17 cellular contexts compared by ENCODE assay signal in genomic region chr2:241743620-241744019, GRCh38. TPM values are rescaled to one million over a fixed set of nuclear protein-coding genes. Genes with fewer than 3 reads are reported as not detected.
DNase-seq lines count a peak whose midpoint lies in the region; ATAC-seq, FAIRE-seq and TF ChIP-seq lines count a peak whose summit lies in the region.
"Had no signal": no experiment of that assay in that cellular context is flagged by ENCODE, and none has a peak within 500 bp of the region (broad histone marks: within the 10 kb centered on the region; RNA-seq: fewer than 3 reads in every experiment).

No MANE protein-coding gene starts in this region.

- no peaks in the 10 kb centered on the region for H3K79me2 ChIP-seq in H1 (ENCODE audit: control insufficient read depth in 1 of 2, insufficient read depth in 2 of 2, low read length in 2 of 2)
- no peaks in the 10 kb centered on the region for H3K79me2 ChIP-seq in mesendoderm (ENCODE audit: control insufficient read depth, insufficient read depth, low read length)

- TF ChIP-seq POLR2A in H1 (IDR thresholded peaks at IDR 0.05; ENCODE audit: control extremely low read depth in 1 of 2, low read depth in 2 of 2, low read length in 2 of 2): no peak

- peak overlapping the region; percentile 12 for H3K4me3 Mint-ChIP-seq in natural killer cell treated with Interleukin-12 subunit alpha and Interleukin-12 subunit beta and Interleukin-15 and Interleukin-18, amount 100 ng/mL, for 72 hours
- H3K4me3 Mint-ChIP-seq: CD4-positive, alpha-beta memory T cell; GM23338; H9 had no signal

- peak in 2 of 3 donors; percentile 31 to 37 for DNase-seq in right cardiac atrium
- no peak for DNase-seq in heart right ventricle
- DNase-seq in H1 (ENCODE audit: low read depth in 1 of 2, low spot score in 2 of 2): no peak
- no peak for DNase-seq in natural killer cell treated with Interleukin-12 subunit alpha and Interleukin-12 subunit beta and Interleukin-15 and Interleukin-18, amount 100 ng/mL, for 72 hours (ENCODE audit: low spot score)
- no peak for DNase-seq in substantia nigra (lab: John Stamatoyannopoulos, UW)
- DNase-seq in mesendoderm: no peak
- DNase-seq: ACHN, DMS79, H9, IMR-90 had no signal

- no peak for TF ChIP-seq EP300 in H1 (IDR thresholded peaks at IDR 0.05; ENCODE audit: borderline replicate concordance in 1 of 2, low read depth in 2 of 2, low read length in 2 of 2)

- H3K4me1 ChIP-seq in right cardiac atrium (ENCODE audit: control insufficient read depth, insufficient read depth, low read length) (no peaks in the 10 kb centered on the region), heart right ventricle (peaks cover 0 to 10% (median 0%) of the 10 kb centered on the region in 9 donors), H1 (replicated peaks in 1 of 4; ENCODE audit: control insufficient read depth in 3 of 4, insufficient read depth in 4 of 4, low read length in 3 of 4) (no peaks in the 10 kb centered on the region), mesendoderm (ENCODE audit: control insufficient read depth, low read depth, low read length) (no peaks in the 10 kb centered on the region)

- H3K23me2 ChIP-seq in H1 (ENCODE audit: low read depth, low read length): no peaks in the 10 kb centered on the region

- H4K91ac ChIP-seq in H1 (replicated peaks; ENCODE audit: insufficient read length, low read length): no peak overlapping the region

- no peaks in the 10 kb centered on the region for H3K27me3 Mint-ChIP-seq in natural killer cell treated with Interleukin-12 subunit alpha and Interleukin-12 subunit beta and Interleukin-15 and Interleukin-18, amount 100 ng/mL, for 72 hours
- H3K27me3 Mint-ChIP-seq: CD4-positive, alpha-beta memory T cell had no signal

- H4K5ac ChIP-seq in H1 (ENCODE audit: insufficient read length, low read depth, low read length) (no peak overlapping the region), mesendoderm (ENCODE audit: low read length) (no peak overlapping the region)

- H3K56ac ChIP-seq in H1 (replicated peaks; ENCODE audit: insufficient read length, low read depth, low read length) (no peak overlapping the region), mesendoderm (ENCODE audit: low read length) (no peak overlapping the region)

- H4K8ac ChIP-seq in H1 (ENCODE audit: extremely low read depth, insufficient read depth, low read length) (peak overlapping the region; percentile 25; the same call in 1 of the 2 replicates), mesendoderm (ENCODE audit: low read depth, low read length) (no peak overlapping the region)

- no peak overlapping the region for H2BK120ac ChIP-seq in H1 (replicated peaks; ENCODE audit: low read depth, low read length)
- H2BK120ac ChIP-seq in mesendoderm (ENCODE audit: low read depth, low read length): no peak overlapping the region

- H3K14ac ChIP-seq in H1 (ENCODE audit: insufficient read length): no peak overlapping the region

- H3K4ac ChIP-seq in H1 (replicated peaks; ENCODE audit: insufficient read length, low read depth, low read length) (no peak overlapping the region), mesendoderm (ENCODE audit: low read depth, low read length) (no peak overlapping the region)

- H3K23ac ChIP-seq in H1 (ENCODE audit: insufficient read length): no peak overlapping the region
- H3K23ac ChIP-seq in mesendoderm (ENCODE audit: low read length): no peak overlapping the region

- H3K27me3 ChIP-seq in right cardiac atrium (ENCODE audit: control insufficient read depth, insufficient read depth) (no peaks in the 10 kb centered on the region), heart right ventricle (no peaks in the 10 kb centered on the region), H1 (replicated peaks in 1 of 4; ENCODE audit: control insufficient read depth in 3 of 4, extremely low read depth in 1 of 4, insufficient read depth in 3 of 4, low read length in 3 of 4) (no peaks in the 10 kb centered on the region), mesendoderm (ENCODE audit: insufficient read depth, low read length, poor library complexity) (no peaks in the 10 kb centered on the region)

- intact Hi-C loops in right cardiac atrium (cut with DNase I): no loop called here
- intact Hi-C loops in heart right ventricle (cut with DNase I): no loop called here

- peaks cover 0 to 49% (median 9%) of the 10 kb centered on the region in 9 donors for H3K36me3 ChIP-seq in heart right ventricle
- H3K36me3 ChIP-seq in H1 (ENCODE audit: control insufficient read depth in 2 of 4, insufficient read depth in 4 of 4, low read length in 3 of 4): peaks cover 0 to 4% (median 0%) of the 10 kb centered on the region in 4 experiments; a peak in 2 of 8 replicates
- H3K36me3 ChIP-seq in mesendoderm (ENCODE audit: control insufficient read depth, insufficient read depth, low read length): no peaks in the 10 kb centered on the region

- no peak overlapping the region for H2BK20ac ChIP-seq in H1 (ENCODE audit: low read length)

- H3K4me1 Mint-ChIP-seq in natural killer cell treated with Interleukin-12 subunit alpha and Interleukin-12 subunit beta and Interleukin-15 and Interleukin-18, amount 100 ng/mL, for 72 hours (ENCODE audit: low read depth in 2 of 2): peaks cover 37 to 58% of the 10 kb centered on the region in 2 donors
- H3K4me1 Mint-ChIP-seq: GM23338, H9 had no signal

- H3K9ac ChIP-seq in H1 (replicated peaks in 1 of 4; ENCODE audit: extremely low read depth in 1 of 4, low read depth in 3 of 4, low read length in 3 of 4) (no peak overlapping the region), mesendoderm (ENCODE audit: low read length) (no peak overlapping the region)

- peaks cover 0 to 1% of the 10 kb centered on the region in 2 experiments for H4K20me1 ChIP-seq in H1 (replicated peaks in 1 of 2; ENCODE audit: control insufficient read depth in 1 of 2, insufficient read depth in 2 of 2, low read length in 2 of 2)

- H2AK5ac ChIP-seq in H1 (ENCODE audit: low read depth, low read length): no peak overlapping the region
- H2AK5ac ChIP-seq in mesendoderm (ENCODE audit: low read length): no peak overlapping the region

- H3K4me2 ChIP-seq in H1 (ENCODE audit: insufficient read depth in 1 of 2, low read depth in 2 of 2, low read length in 2 of 2): no peak overlapping the region
- H3K4me2 ChIP-seq in mesendoderm (ENCODE audit: low read length): no peak overlapping the region
- H3K4me2 ChIP-seq: GM23338 had no signal

- no peak for ATAC-seq in right cardiac atrium
- no peak for ATAC-seq in heart right ventricle
- no peak for ATAC-seq in natural killer cell treated with Interleukin-12 subunit alpha and Interleukin-12 subunit beta and Interleukin-15 and Interleukin-18, amount 100 ng/mL, for 72 hours
- ATAC-seq in GM18502 (IDR thresholded peaks at IDR 0.05; ENCODE audit: poor library complexity, unreplicated experiment): no peak
- ATAC-seq: GM12878, GM23338 had no signal

- H2BK5ac ChIP-seq in H1 (ENCODE audit: low read depth, low read length): no peak overlapping the region
- no peak overlapping the region for H2BK5ac ChIP-seq in mesendoderm (ENCODE audit: low read length)

- H2BK12ac ChIP-seq in H1 (ENCODE audit: low read depth, low read length): no peak overlapping the region

- CTCF ChIA-PET in H1 (lab: Charles Lee; ENCODE audit: partially characterized antibody): interaction anchor here (0.7 to 0.9 kb wide), 3 partner anchors 11 to 135 kb away, joined by 3 to 4 read pairs (median 3); no protein-coding TSS in a partner anchor

- no peak overlapping the region for H3K27ac ChIP-seq in right cardiac atrium (ENCODE audit: low read length)
- no peak overlapping the region for H3K27ac ChIP-seq in heart right ventricle
- H3K27ac ChIP-seq in H1 (ENCODE audit: low read depth, low read length): no peak overlapping the region
- no peak overlapping the region for H3K27ac ChIP-seq in substantia nigra (ENCODE audit: low read depth, low read length, poor library complexity, severe bottlenecking)
- H3K27ac ChIP-seq in mesendoderm (ENCODE audit: low read depth, low read length): no peak overlapping the region
- H3K27ac ChIP-seq: C4-2B had no signal

- TF ChIP-seq CTCF in heart right ventricle (IDR thresholded peaks at IDR 0.05): no peak
- TF ChIP-seq CTCF in H1 (IDR thresholded peaks at IDR 0.05; ENCODE audit: control extremely low read depth in 1 of 3, insufficient read depth in 1 of 3, low read depth in 1 of 3, low read length in 3 of 3): no peak

- H3K18ac ChIP-seq in H1 (ENCODE audit: extremely low read depth, low read length): no peak overlapping the region
- H3K18ac ChIP-seq in mesendoderm (ENCODE audit: low read length): no peak overlapping the region

- no peak overlapping the region for H2AFZ ChIP-seq in H1 (ENCODE audit: low read length)
- H2AFZ ChIP-seq: GM23338 had no signal

- POLR2A ChIA-PET in H1 (lab: Charles Lee; ENCODE audit: partially characterized antibody): interaction anchor here (0.8 to 1.0 kb wide), 2 partner anchors 9 to 41 kb away, joined by 3 read pairs; partner anchors contain the start of gene D2HGDH

- H3K27ac Mint-ChIP-seq in natural killer cell treated with Interleukin-12 subunit alpha and Interleukin-12 subunit beta and Interleukin-15 and Interleukin-18, amount 100 ng/mL, for 72 hours: peak overlapping the region; percentile 37 to 39
- H3K27ac Mint-ChIP-seq: GM23338 had no signal

- WGBS in right cardiac atrium: 91% methylated on average over 16 of the region's 16 CpGs
- 91 to 95% methylated on average over 16 of the region's 16 CpGs for WGBS in heart right ventricle, 2 donors
- WGBS in H1 (ENCODE audit: extremely low coverage in 1 of 2, insufficient coverage in 1 of 2, insufficient read length in 1 of 2, insufficient replicate concordance in 2 of 2, low coverage in 1 of 2, low lambda C conversion rate in 2 of 2, missing lambda C conversion rate in 1 of 2), 2 experiments: 87% methylated on average over 16 of the region's 16 CpGs; no CpG with 5 or more reads in 1 of the 2 experiments
- WGBS in mesendoderm (ENCODE audit: extremely low coverage, insufficient coverage, low lambda C conversion rate): no CpG with 5 or more reads among the region's 16 CpGs

- H2BK15ac ChIP-seq in H1 (ENCODE audit: low read length): no peak overlapping the region
- H2BK15ac ChIP-seq in mesendoderm (replicated peaks; ENCODE audit: low read depth): no peak overlapping the region

- H3K36me3 Mint-ChIP-seq in natural killer cell treated with Interleukin-12 subunit alpha and Interleukin-12 subunit beta and Interleukin-15 and Interleukin-18, amount 100 ng/mL, for 72 hours: peaks cover 16% of the 10 kb centered on the region

- no peak for TF ChIP-seq RAD21 in H1 (IDR thresholded peaks at IDR 0.05 in 1 of 2, conservative IDR thresholded peaks at IDR 0.05 in 1 of 2; ENCODE audit: low read depth in 2 of 2, low read length in 2 of 2)

- H3K79me1 ChIP-seq in H1 (ENCODE audit: low read depth, low read length) (no peaks in the 10 kb centered on the region; the same call in 1 of the 2 replicates), mesendoderm (ENCODE audit: low read length) (no peaks in the 10 kb centered on the region)

- H3K9me3 Mint-ChIP-seq in natural killer cell treated with Interleukin-12 subunit alpha and Interleukin-12 subunit beta and Interleukin-15 and Interleukin-18, amount 100 ng/mL, for 72 hours: peaks cover 4% of the 10 kb centered on the region
- H3K9me3 Mint-ChIP-seq: GM23338, H9 had no signal

- H3K4me3 ChIP-seq in right cardiac atrium (ENCODE audit: low read length) (no peak overlapping the region), heart right ventricle (no peak overlapping the region), H1 (ENCODE audit: extremely low read depth in 1 of 4, insufficient read depth in 2 of 4, low read depth in 3 of 4, low read length in 4 of 4) (no peak overlapping the region), mesendoderm (ENCODE audit: low read length) (no peak overlapping the region)
- H3K4me3 ChIP-seq: GM12878, GM23338 had no signal

- H3K9me3 ChIP-seq in right cardiac atrium (ENCODE audit: control insufficient read depth, low read length) (no peaks in the 10 kb centered on the region), heart right ventricle (peaks cover 0 to 6% (median 0%) of the 10 kb centered on the region in 11 donors), H1 (ENCODE audit: insufficient read depth in 2 of 2, low read depth in 1 of 2, low read length in 1 of 2) (no peaks in the 10 kb centered on the region)

- no peak for FAIRE-seq in H1 (lab: Jason Lieb, UNC)
- FAIRE-seq: GM12878 had no signal

RNA-seq across cellular contexts. Expression of gene D2HGDH, which starts 9.2 kb away (rescaled TPM):
- total RNA-seq in right cardiac atrium (10 to 100 TPM; 16.1 to 22.3 (median 18.3) TPM), heart right ventricle (10 to 100 TPM; 15.1 to 22.8 (median 19.1) TPM)
- polyA plus RNA-seq in right cardiac atrium (16.0 TPM), heart right ventricle (10 to 100 TPM in 1 of 2 donors, 1 to 10 TPM in 1; 7.6 to 24.7 TPM), H1 (2011; rRNA removed) (3.4 and 9.8 TPM in 2 replicates)
- total RNA-seq in H1 (2021; fragmentation: NEBNext Ultra II Directional; extraction: Animal tissue kit (Norgen Biotek cat#: 25700)): 8.1 and 8.3 TPM in 2 replicates
- polyA plus RNA-seq in H1 (2011; cell fraction: cytosol; rRNA removed): 7.6 TPM
- 34.5 TPM for polyA plus RNA-seq in H1 (2011; cell fraction: nucleus; rRNA removed)
- polyA plus RNA-seq in H1 (2012, experiment 1 of 2): 7.6 to 12.7 TPM (median 8.9 TPM) in 4 replicates
- polyA plus RNA-seq in H1 (2012, experiment 2 of 2): 3.3 TPM
- polyA plus RNA-seq in H1 (2013, experiment 1 of 2): 4.2 TPM
- polyA plus RNA-seq in H1 (2013, experiment 2 of 2): 3.3 TPM
- polyA minus RNA-seq in H1 (2011; rRNA and poly(A)+ RNA removed): 5.0 and 7.3 TPM in 2 replicates
- polyA minus RNA-seq in H1 (2011; cell fraction: cytosol; rRNA and poly(A)+ RNA removed): 10.3 TPM
- polyA minus RNA-seq in H1 (2011; cell fraction: nucleus; rRNA and poly(A)+ RNA removed): 19.0 TPM
- total RNA-seq in natural killer cell treated with Interleukin-12 subunit alpha and Interleukin-12 subunit beta and Interleukin-15 and Interleukin-18, amount 100 ng/mL, for 72 hours: 10 to 100 TPM; 36.6 to 60.1 TPM
- 1.6 TPM for polyA plus RNA-seq in mesendoderm (2013, experiment 1 of 2)
- polyA plus RNA-seq in mesendoderm (2013, experiment 2 of 2): 1.9 TPM

RNA-seq across cellular contexts. Expression of gene GAL3ST2, which starts 33.0 kb away (rescaled TPM):
- total RNA-seq in right cardiac atrium (under 1 TPM in 2 of 4 donors, not detected in 2; 0.23 to 0.29 TPM), heart right ventricle (under 1 TPM in 3 of 10 donors, not detected in 7; 0.19 to 0.28 (median 0.23) TPM)
- polyA plus RNA-seq in right cardiac atrium (0.09 TPM), heart right ventricle (not detected), H1 (2011; rRNA removed) (0.14 TPM in 1 of 2 replicates, not detected in the other)
- not detected in 2 replicates for total RNA-seq in H1 (2021; fragmentation: NEBNext Ultra II Directional; extraction: Animal tissue kit (Norgen Biotek cat#: 25700))
- 0.06 TPM for polyA plus RNA-seq in H1 (2011; cell fraction: cytosol; rRNA removed)
- polyA plus RNA-seq in H1 (2011; cell fraction: nucleus; rRNA removed): 0.44 TPM
- 0.15 to 0.21 TPM (median 0.17 TPM) in 3 of 4 replicates, not detected in the other for polyA plus RNA-seq in H1 (2012, experiment 1 of 2)
- polyA plus RNA-seq in H1 (2012, experiment 2 of 2): not detected
- polyA plus RNA-seq in H1 (2013, experiment 1 of 2): 0.12 TPM
- 0.09 TPM for polyA plus RNA-seq in H1 (2013, experiment 2 of 2)
- polyA minus RNA-seq in H1 (2011; rRNA and poly(A)+ RNA removed): 0.13 TPM in 1 of 2 replicates, not detected in the other
- polyA minus RNA-seq in H1 (2011; cell fraction: cytosol; rRNA and poly(A)+ RNA removed): not detected
- polyA minus RNA-seq in H1 (2011; cell fraction: nucleus; rRNA and poly(A)+ RNA removed): 0.90 TPM
- total RNA-seq in natural killer cell treated with Interleukin-12 subunit alpha and Interleukin-12 subunit beta and Interleukin-15 and Interleukin-18, amount 100 ng/mL, for 72 hours: 1 to 10 TPM in 1 of 2 donors, under 1 TPM in 1; 0.83 to 2.8 TPM
- not detected for polyA plus RNA-seq in mesendoderm (2013, experiment 1 of 2)
- 0.04 TPM for polyA plus RNA-seq in mesendoderm (2013, experiment 2 of 2)
- total RNA-seq: A172, G401, IMR-90 had no signal

RNA-seq across cellular contexts. Expression of gene ING5, which starts 41.8 kb away (rescaled TPM):
- total RNA-seq in right cardiac atrium: 10 to 100 TPM; 20.8 to 21.7 (median 21.0) TPM
- 25.6 TPM for polyA plus RNA-seq in right cardiac atrium
- 10 to 100 TPM; 10.4 to 24.6 (median 17.4) TPM for total RNA-seq in heart right ventricle
- polyA plus RNA-seq in heart right ventricle: 10 to 100 TPM; 19.0 to 49.9 TPM
- total RNA-seq in H1 (2021; fragmentation: NEBNext Ultra II Directional; extraction: Animal tissue kit (Norgen Biotek cat#: 25700)): 47.4 and 49.7 TPM in 2 replicates
- 41.5 and 42.5 TPM in 2 replicates for polyA plus RNA-seq in H1 (2011; rRNA removed)
- polyA plus RNA-seq in H1 (2011; cell fraction: cytosol; rRNA removed): 44.1 TPM
- 91.5 TPM for polyA plus RNA-seq in H1 (2011; cell fraction: nucleus; rRNA removed)
- 33.8 to 49.1 TPM (median 39.8 TPM) in 4 replicates for polyA plus RNA-seq in H1 (2012, experiment 1 of 2)
- polyA plus RNA-seq in H1 (2012, experiment 2 of 2): 14.9 TPM
- polyA plus RNA-seq in H1 (2013, experiment 1 of 2): 22.2 TPM
- polyA plus RNA-seq in H1 (2013, experiment 2 of 2): 20.1 TPM
- 52.8 and 60.2 TPM in 2 replicates for polyA minus RNA-seq in H1 (2011; rRNA and poly(A)+ RNA removed)
- polyA minus RNA-seq in H1 (2011; cell fraction: cytosol; rRNA and poly(A)+ RNA removed): 26.1 TPM
- 42.9 TPM for polyA minus RNA-seq in H1 (2011; cell fraction: nucleus; rRNA and poly(A)+ RNA removed)
- 10 to 100 TPM; 27.8 to 70.6 TPM for total RNA-seq in natural killer cell treated with Interleukin-12 subunit alpha and Interleukin-12 subunit beta and Interleukin-15 and Interleukin-18, amount 100 ng/mL, for 72 hours
- 27.1 TPM for polyA plus RNA-seq in mesendoderm (2013, experiment 1 of 2)
- 26.3 TPM for polyA plus RNA-seq in mesendoderm (2013, experiment 2 of 2)

RNA-seq across cellular contexts. Expression of gene DTYMK, which starts 57.0 kb away (rescaled TPM):
- 10 to 100 TPM in 1 of 4 donors, 1 to 10 TPM in 3; 7.3 to 11.4 (median 9.1) TPM for total RNA-seq in right cardiac atrium
- polyA plus RNA-seq in right cardiac atrium: 10.9 TPM
- total RNA-seq in heart right ventricle: 10 to 100 TPM in 3 of 10 donors, 1 to 10 TPM in 7; 6.4 to 12.4 (median 9.3) TPM
- polyA plus RNA-seq in heart right ventricle: 10 to 100 TPM in 1 of 2 donors, 1 to 10 TPM in 1; 9.2 to 18.5 TPM
- 69.9 and 70.5 TPM in 2 replicates for total RNA-seq in H1 (2021; fragmentation: NEBNext Ultra II Directional; extraction: Animal tissue kit (Norgen Biotek cat#: 25700))
- 58.3 and 82.3 TPM in 2 replicates for polyA plus RNA-seq in H1 (2011; rRNA removed)
- 74.7 TPM for polyA plus RNA-seq in H1 (2011; cell fraction: cytosol; rRNA removed)
- polyA plus RNA-seq in H1 (2011; cell fraction: nucleus; rRNA removed): 77.7 TPM
- polyA plus RNA-seq in H1 (2012, experiment 1 of 2): 60.0 to 66.8 TPM (median 63.3 TPM) in 4 replicates
- polyA plus RNA-seq in H1 (2012, experiment 2 of 2): 92.7 TPM
- 60.0 TPM for polyA plus RNA-seq in H1 (2013, experiment 1 of 2)
- 59.1 TPM for polyA plus RNA-seq in H1 (2013, experiment 2 of 2)
- 19.6 and 25.7 TPM in 2 replicates for polyA minus RNA-seq in H1 (2011; rRNA and poly(A)+ RNA removed)
- 31.5 TPM for polyA minus RNA-seq in H1 (2011; cell fraction: cytosol; rRNA and poly(A)+ RNA removed)
- polyA minus RNA-seq in H1 (2011; cell fraction: nucleus; rRNA and poly(A)+ RNA removed): 21.3 TPM
- 100 to 1,000 TPM in 1 of 2 donors, 10 to 100 TPM in 1; 65.1 to 155 TPM for total RNA-seq in natural killer cell treated with Interleukin-12 subunit alpha and Interleukin-12 subunit beta and Interleukin-15 and Interleukin-18, amount 100 ng/mL, for 72 hours
- polyA plus RNA-seq in mesendoderm (2013, experiment 1 of 2): 58.2 TPM
- polyA plus RNA-seq in mesendoderm (2013, experiment 2 of 2): 58.3 TPM

Comparison
In these comparisons a context has a peak if more than half of its experiments do, and no peak if none do; other contexts are left out.
1. DNase-seq: peak in right cardiac atrium (2 of 3); none in heart right ventricle (0 of 2), H1 (0 of 2), natural killer cell treated with Interleukin-12 subunit alpha and Interleukin-12 subunit beta and Interleukin-15 and Interleukin-18, amount 100 ng/mL, for 72 hours (single experiment), substantia nigra (0 of 49) and mesendoderm (single experiment).